ENCODE assay signal across 12 cellular contexts in genomic region chr17:1201132-1201702, GRCh38. TPM values are rescaled to one million over a fixed set of nuclear protein-coding genes. Genes with fewer than 3 reads are reported as not detected.
DNase-seq lines count a peak whose midpoint lies in the region; ATAC-seq, FAIRE-seq and TF ChIP-seq lines count a peak whose summit lies in the region.
"Had no signal": no experiment of that assay in that cellular context is flagged by ENCODE, and none has a peak within 500 bp of the region (broad histone marks: within the 10 kb centered on the region; RNA-seq: fewer than 3 reads in every experiment).

No MANE protein-coding gene starts in this region.

- H3K27me3 ChIP-seq in brain microvascular endothelial cell (replicated peaks) (no peaks in the 10 kb centered on the region), A673 (replicated peaks; ENCODE audit: insufficient read depth, low read depth, low read length, poor library complexity) (no peaks in the 10 kb centered on the region)
- H3K27me3 ChIP-seq: upper lobe of left lung had no signal

- POLR2A ChIA-PET in A673 (lab: Charles Lee; ENCODE audit: low non-redundant PET): no interaction called here

- H3K27ac ChIP-seq in brain microvascular endothelial cell (no peak overlapping the region), A673 (ENCODE audit: low read depth, low read length, poor library complexity, severe bottlenecking) (no peak overlapping the region)

- H3K36me3 Mint-ChIP-seq in T-helper 2 cell treated with Interferon-gamma antibody and Interleukin-4, amounts not matched to agents 5 μg/mL and 100 μg/mL, for 36 hours (ENCODE audit: low read depth): no peaks in the 10 kb centered on the region
- H3K36me3 Mint-ChIP-seq in activated naive CD4-positive, alpha-beta T cell treated with anti-CD3 and anti-CD28 coated beads, Interleukin-2, amount 50 U/mL, for 72 hours: no peaks in the 10 kb centered on the region

- peak; percentile 14 to 39 for ATAC-seq in activated naive CD4-positive, alpha-beta T cell treated with anti-CD3 and anti-CD28 coated beads, Interleukin-2, amount 50 U/mL, for 72 hours
- no peak for ATAC-seq in HG02938 (IDR thresholded peaks at IDR 0.05; ENCODE audit: unreplicated experiment)
- no peak for ATAC-seq in HG02798 (IDR thresholded peaks at IDR 0.05; ENCODE audit: poor library complexity, unreplicated experiment)
- ATAC-seq: left lobe of liver had no signal

- H3K4me1 Mint-ChIP-seq in T-helper 2 cell treated with Interferon-gamma antibody and Interleukin-4, amounts not matched to agents 5 μg/mL and 100 μg/mL, for 36 hours (ENCODE audit: low read depth): peaks cover 38% of the 10 kb centered on the region

- in situ Hi-C loops in brain microvascular endothelial cell (cut with HindIII; ENCODE audit: low pct_ligation_motif_present, low sequenced_read_pairs): no loop called here

- TF ChIP-seq POLR2A in GM12891 (IDR thresholded peaks at IDR 0.05; ENCODE audit: low read depth, low read length): no peak

- DNase-seq in GM12891 (ENCODE audit: insufficient read length, low spot score): no peak
- DNase-seq in T-helper 2 cell treated with Interferon-gamma antibody and Interleukin-4, amounts not matched to agents 5 μg/mL and 100 μg/mL, for 36 hours (ENCODE audit: low spot score): peak; percentile 27
- no peak for DNase-seq in activated naive CD4-positive, alpha-beta T cell treated with anti-CD3 and anti-CD28 coated beads, Interleukin-2, amount 50 U/mL, for 72 hours (ENCODE audit: low spot score in 2 of 2)
- peak; percentile 22 for DNase-seq in stimulated activated CD8-positive, alpha-beta memory T cell treated with anti-CD3 and anti-CD28 coated beads, Interleukin-12 subunit alpha, Interleukin-12 subunit beta, amount 100 ng/mL, for 4 hours (ENCODE audit: low read depth)
- no peak for DNase-seq in brain microvascular endothelial cell
- no peak for DNase-seq in A673 (ENCODE audit: low spot score)
- DNase-seq: T-helper 9 cell had no signal

- no peak for TF ChIP-seq CTCF in brain microvascular endothelial cell (IDR thresholded peaks at IDR 0.05; ENCODE audit: low read depth, low read length, missing control alignments)
- TF ChIP-seq CTCF in A673 (conservative IDR thresholded peaks at IDR 0.05; ENCODE audit: low read depth, low read length): no peak

- H3K9me3 Mint-ChIP-seq in T-helper 2 cell treated with Interferon-gamma antibody and Interleukin-4, amounts not matched to agents 5 μg/mL and 100 μg/mL, for 36 hours: no peaks in the 10 kb centered on the region
- H3K9me3 Mint-ChIP-seq in activated naive CD4-positive, alpha-beta T cell treated with anti-CD3 and anti-CD28 coated beads, Interleukin-2, amount 50 U/mL, for 72 hours: no peaks in the 10 kb centered on the region

- peak; percentile 74 for FAIRE-seq in GM12891 (lab: Jason Lieb, UNC)
- FAIRE-seq: HTR-8/SVneo had no signal

- peak overlapping the region; percentile 60 for H3K4me3 Mint-ChIP-seq in T-helper 2 cell treated with Interferon-gamma antibody and Interleukin-4, amounts not matched to agents 5 μg/mL and 100 μg/mL, for 36 hours

- H3K27ac Mint-ChIP-seq in T-helper 2 cell treated with Interferon-gamma antibody and Interleukin-4, amounts not matched to agents 5 μg/mL and 100 μg/mL, for 36 hours: peak overlapping the region; percentile 73
- peak overlapping the region in 1 of 2 donors; percentile 51 for H3K27ac Mint-ChIP-seq in activated naive CD4-positive, alpha-beta T cell treated with anti-CD3 and anti-CD28 coated beads, Interleukin-2, amount 50 U/mL, for 72 hours

- no peaks in the 10 kb centered on the region for H3K4me1 ChIP-seq in A673 (ENCODE audit: insufficient read depth, low read length, poor library complexity, severe bottlenecking)

- intact Hi-C loops in A673 (cut with micrococcal nuclease; ENCODE audit: unreplicated experiment): no loop called here

- CTCF ChIA-PET in A673 (lab: Charles Lee): no interaction called here

- H3K4me3 ChIP-seq in brain microvascular endothelial cell (ENCODE audit: low read depth, low read length): no peak overlapping the region
- H3K4me3 ChIP-seq in A673 (ENCODE audit: low read depth, low read length, poor library complexity, severe bottlenecking): no peak overlapping the region
- H3K4me3 ChIP-seq: upper lobe of left lung had no signal

- H3K36me3 ChIP-seq in brain microvascular endothelial cell (replicated peaks): no peaks in the 10 kb centered on the region
- H3K36me3 ChIP-seq in A673 (ENCODE audit: insufficient read depth, low read length, poor library complexity, severe bottlenecking): no peaks in the 10 kb centered on the region
- H3K36me3 ChIP-seq: upper lobe of left lung had no signal

- no peaks in the 10 kb centered on the region for H3K27me3 Mint-ChIP-seq in T-helper 2 cell treated with Interferon-gamma antibody and Interleukin-4, amounts not matched to agents 5 μg/mL and 100 μg/mL, for 36 hours (ENCODE audit: low read depth)

- no peaks in the 10 kb centered on the region for H3K9me3 ChIP-seq in A673 (ENCODE audit: low read depth, low read length, poor library complexity, severe bottlenecking)
- H3K9me3 ChIP-seq: upper lobe of left lung had no signal

- BruUV-seq in A673 (replicated peaks; lab: Mats Ljungman, UMichigan): no TSS peak

TF ChIP-seq in GM12891, 5 proteins besides CTCF, POLR2A, EP300 and RAD21:
- TF ChIP-seq TAF1 (IDR thresholded peaks at IDR 0.05; ENCODE audit: low read depth, low read length): no peak
- no peak for TF ChIP-seq POU2F2 (IDR thresholded peaks at IDR 0.05; ENCODE audit: low read depth, low read length)
- no peak for TF ChIP-seq POLR2AphosphoS5 (IDR thresholded peaks at IDR 0.05; ENCODE audit: low read depth, low read length)
- TF ChIP-seq SPI1 (IDR thresholded peaks at IDR 0.05; ENCODE audit: low read depth, low read length): no peak
- TF ChIP-seq PAX5 (IDR thresholded peaks at IDR 0.05; ENCODE audit: insufficient read depth, low read length, severe bottlenecking): no peak

RNA-seq across cellular contexts. Expression of gene ABR, which starts 21.4 kb away (rescaled TPM):
- polyA plus RNA-seq in GM12891 (2012; ENCODE audit: low read depth, missing spikeins): 40.6 TPM
- total RNA-seq in activated naive CD4-positive, alpha-beta T cell treated with anti-CD3 and anti-CD28 coated beads, Interleukin-2, amount 50 U/mL, for 72 hours: 10 to 100 TPM; 36.0 to 45.8 TPM
- 47.6 and 67.9 TPM in 2 replicates for total RNA-seq in A673 (2021)

Comparison
In these comparisons a context has a peak if more than half of its experiments do, and no peak if none do; other contexts are left out.
1. DNase-seq: peak in T-helper 2 cell treated with Interferon-gamma antibody and Interleukin-4, amounts not matched to agents 5 μg/mL and 100 μg/mL, for 36 hours (single experiment) and stimulated activated CD8-positive, alpha-beta memory T cell treated with anti-CD3 and anti-CD28 coated beads, Interleukin-12 subunit alpha, Interleukin-12 subunit beta, amount 100 ng/mL, for 4 hours (single experiment); none in GM12891 (single experiment), activated naive CD4-positive, alpha-beta T cell treated with anti-CD3 and anti-CD28 coated beads, Interleukin-2, amount 50 U/mL, for 72 hours (0 of 2), brain microvascular endothelial cell (single experiment) and A673 (single experiment).
2. ATAC-seq: peak in activated naive CD4-positive, alpha-beta T cell treated with anti-CD3 and anti-CD28 coated beads, Interleukin-2, amount 50 U/mL, for 72 hours (2 of 2); none in HG02938 (single experiment) and HG02798 (single experiment).